15 cellular contexts compared by ENCODE assay signal in the genomic region with DNA sequence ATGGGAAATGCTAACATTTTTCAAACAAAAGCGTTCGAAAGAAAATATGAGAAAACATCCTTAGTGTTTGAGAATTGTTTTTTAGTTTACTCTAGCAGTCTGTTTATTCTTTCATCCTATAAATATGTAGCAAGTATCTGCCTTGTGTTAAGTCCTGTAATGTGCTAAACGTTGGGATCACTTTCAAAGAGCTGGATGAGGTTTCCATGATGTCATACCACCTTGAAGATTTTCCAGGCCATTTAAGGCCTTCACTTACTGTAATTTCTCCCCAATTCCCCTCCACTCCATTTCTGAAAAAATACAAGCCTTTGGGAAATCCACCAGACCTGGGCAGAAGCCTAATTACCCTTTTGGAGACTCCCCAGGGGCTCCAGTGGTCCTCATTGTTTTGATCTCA. TPM values are rescaled to one million over a fixed set of nuclear protein-coding genes. Genes with fewer than 3 reads are reported as not detected.
DNase-seq lines count a peak whose midpoint lies in the region; ATAC-seq and TF ChIP-seq lines count a peak whose summit lies in the region.
"Had no signal": no experiment of that assay in that cellular context is flagged by ENCODE, and none has a peak within 500 bp of the region (broad histone marks: within the 10 kb centered on the region; RNA-seq: fewer than 3 reads in every experiment).

No MANE protein-coding gene starts in this region.

- no peaks in the 10 kb centered on the region for H3K79me2 ChIP-seq in MM.1S (ENCODE audit: low read length)
- H3K79me2 ChIP-seq in smooth muscle cell (ENCODE audit: low read depth) = no peaks in the 10 kb centered on the region

- H3K27ac ChIP-seq in MM.1S (ENCODE audit: low read length) (peak overlapping the region; percentile 59; the same call in 1 of the 2 replicates), dorsolateral prefrontal cortex (peak overlapping the region in 52 of 59 donors; percentile 3 to 89 (median 75)), smooth muscle cell (ENCODE audit: low read depth) (peak overlapping the region; percentile 77), suprapubic skin (no peak overlapping the region)
- H3K27ac ChIP-seq: psoas muscle had no signal

- no peak overlapping the region for H3K4me2 ChIP-seq in MM.1S (ENCODE audit: low read depth, low read length)
- H3K4me2 ChIP-seq in smooth muscle cell = peak overlapping the region; percentile 34

- no peak for TF ChIP-seq EP300 in suprapubic skin (IDR thresholded peaks at IDR 0.05)

- 0 out of 2 replicates have a peak, but pooled peaks cover 9% of the 10 kb centered on the region for H3K4me1 ChIP-seq in MM.1S (ENCODE audit: low read length)
- peaks cover 18% of the 10 kb centered on the region for H3K4me1 ChIP-seq in smooth muscle cell (ENCODE audit: low read depth)
- peaks cover 5% of the 10 kb centered on the region for H3K4me1 ChIP-seq in suprapubic skin

- ATAC-seq in GM21390 (IDR thresholded peaks at IDR 0.05; ENCODE audit: unreplicated experiment) = peak; percentile 2
- ATAC-seq: psoas muscle had no signal

- H2AFZ ChIP-seq in MM.1S (ENCODE audit: low read length) = no peak overlapping the region
- no peak overlapping the region for H2AFZ ChIP-seq in smooth muscle cell (ENCODE audit: low read depth)

- H3K9me3 ChIP-seq in MM.1S (replicated peaks; ENCODE audit: insufficient read depth, low read length) (no peaks in the 10 kb centered on the region), smooth muscle cell (replicated peaks; ENCODE audit: low read depth) (no peaks in the 10 kb centered on the region), suprapubic skin (no peaks in the 10 kb centered on the region)
- H3K9me3 ChIP-seq: psoas muscle had no signal

- no peak for DNase-seq in MM.1S
- no peak for DNase-seq in dorsolateral prefrontal cortex
- no peak for DNase-seq in smooth muscle cell (lab: John Stamatoyannopoulos, UW; ENCODE audit: unreplicated experiment)
- DNase-seq in suprapubic skin (ENCODE audit: low spot score in 2 of 2) = no peak
- no peak for DNase-seq in T-helper 9 cell
- no peak for DNase-seq in H7
- DNase-seq: activated CD4-positive, alpha-beta T cell treated with anti-CD3 and anti-CD28 coated beads for 48 hours; foreskin melanocyte; GF-D8; NCI-H2081; psoas muscle; stimulated activated CD4-positive, alpha-beta T cell treated with anti-CD3 and anti-CD28 coated beads, Interleukin-2, amount 100 ng/mL, for 48 hours; stimulated activated naive CD4-positive, alpha-beta T cell treated with Interleukin-2 at 50 U/mL for 16 hours had no signal

- H4K20me1 ChIP-seq in MM.1S (ENCODE audit: insufficient read depth, low read length) (no peaks in the 10 kb centered on the region), smooth muscle cell (ENCODE audit: low read depth) (no peaks in the 10 kb centered on the region)

- H3K9me2 ChIP-seq in MM.1S (replicated peaks; ENCODE audit: insufficient read depth, low read length) = no peaks in the 10 kb centered on the region

- H3K27me3 ChIP-seq in MM.1S (replicated peaks; ENCODE audit: insufficient read depth, low read length) (no peaks in the 10 kb centered on the region), dorsolateral prefrontal cortex (no peaks in the 10 kb centered on the region), smooth muscle cell (ENCODE audit: low read depth) (no peaks in the 10 kb centered on the region), suprapubic skin (no peaks in the 10 kb centered on the region), H7 (ENCODE audit: control insufficient read depth, insufficient read depth, low read length) (no peaks in the 10 kb centered on the region)

- no peak for TF ChIP-seq POLR2A in suprapubic skin (IDR thresholded peaks at IDR 0.05)

- no peaks in the 10 kb centered on the region for H3K36me3 ChIP-seq in MM.1S (replicated peaks; ENCODE audit: insufficient read depth, low read length)
- no peaks in the 10 kb centered on the region for H3K36me3 ChIP-seq in smooth muscle cell (ENCODE audit: low read depth)
- no peaks in the 10 kb centered on the region for H3K36me3 ChIP-seq in suprapubic skin
- H3K36me3 ChIP-seq in H7 (replicated peaks; ENCODE audit: control insufficient read depth, insufficient read depth, low read length) = no peaks in the 10 kb centered on the region

- H3K9ac ChIP-seq in MM.1S (ENCODE audit: low read length) (no peak overlapping the region), smooth muscle cell (ENCODE audit: low read depth) (no peak overlapping the region)

- TF ChIP-seq CTCF in MM.1S (IDR thresholded peaks at IDR 0.05; ENCODE audit: low read length) (no peak), dorsolateral prefrontal cortex (IDR thresholded peaks at IDR 0.05 in 54 of 56, conservative IDR thresholded peaks at IDR 0.05 in 2 of 56; ENCODE audit: low read depth in 1 of 56, partially characterized antibody in 56 of 56) (no peak), smooth muscle cell (IDR thresholded peaks at IDR 0.05; ENCODE audit: borderline replicate concordance, insufficient read depth, poor library complexity, severe bottlenecking) (no peak), suprapubic skin (IDR thresholded peaks at IDR 0.05) (no peak)

- H3K4me3 ChIP-seq in MM.1S (ENCODE audit: low read length) (no peak overlapping the region), dorsolateral prefrontal cortex (no peak overlapping the region), smooth muscle cell (no peak overlapping the region), suprapubic skin (no peak overlapping the region), H7 (ENCODE audit: insufficient read depth, low read depth, low read length) (no peak overlapping the region)
- H3K4me3 ChIP-seq: coronary artery, psoas muscle had no signal

- 62% methylated on average over 3 of the region's 3 CpGs for WGBS in smooth muscle cell (ENCODE audit: low lambda C conversion rate)
- 67% methylated on average over 3 of the region's 3 CpGs for whole genome bisulfite sequencing in suprapubic skin

- no peaks in the 10 kb centered on the region for H3F3A ChIP-seq in MM.1S (ENCODE audit: insufficient read depth, low read length)
- peaks cover 19% of the 10 kb centered on the region for H3F3A ChIP-seq in smooth muscle cell (ENCODE audit: low read depth)

- intact Hi-C loops in dorsolateral prefrontal cortex (cut with DNase I) = no loop called here

RNA-seq across cellular contexts. Expression of a gene that starts 24.2 kb away (rescaled TPM):
- 10 to 100 TPM in 36 of 120 experiments, 1 to 10 TPM in 84; 4.5 to 15.6 (median 8.4) TPM for total RNA-seq in dorsolateral prefrontal cortex
- 19.4 and 37.7 TPM in 2 replicates for total RNA-seq in smooth muscle cell
- polyA plus RNA-seq in smooth muscle cell = 30.3 and 34.6 TPM in 2 replicates
- 10 to 100 TPM; 13.4 to 17.9 (median 15.3) TPM for total RNA-seq in suprapubic skin
- total RNA-seq in H7 (2014; rRNA removed; shearing (Covaris generic)) = 12.2 and 15.7 TPM in 2 replicates
